1 cellular context compared by ENCODE assay signal in genomic region chr1:6127587-6128163, GRCh38.
A peak's percentile ranks its signal among the peaks of the same experiment; 100 is the strongest.
TF ChIP-seq lines count a peak whose summit lies in the region.

No MANE protein-coding gene starts in this region.

TF ChIP-seq in K562, 482 proteins besides CTCF, POLR2A, EP300 and RAD21 (continued from another document and continues in another):
- no peak for TF ChIP-seq ZNF592 (IDR thresholded peaks at IDR 0.05)
- TF ChIP-seq SPI1 (IDR thresholded peaks at IDR 0.05; ENCODE audit: borderline replicate concordance, low read depth, low read length) = no peak
- no peak for TF ChIP-seq BACH1 (tag; IDR thresholded peaks at IDR 0.05)
- no peak for TF ChIP-seq ZNF639 (CRISPR knock-in tag; conservative IDR thresholded peaks at IDR 0.05 in 1 of 2, IDR thresholded peaks at IDR 0.05 in 1 of 2)
- no peak for TF ChIP-seq MIER1 (IDR thresholded peaks at IDR 0.05; ENCODE audit: low read depth)
- no peak for TF ChIP-seq U2AF1 (optimal IDR thresholded peaks at IDR 0.05; ENCODE audit: low read depth, low read length)
- TF ChIP-seq ZNF239 (CRISPR knock-in tag; IDR thresholded peaks at IDR 0.05) = no peak
- no peak for TF ChIP-seq SNAPC5 (CRISPR knock-in tag; IDR thresholded peaks at IDR 0.05)
- TF ChIP-seq TEAD2 (tag; IDR thresholded peaks at IDR 0.05) = no peak
- TF ChIP-seq MAFK (IDR thresholded peaks at IDR 0.05; ENCODE audit: low read length) = no peak
- TF ChIP-seq MEF2A (IDR thresholded peaks at IDR 0.05; ENCODE audit: control insufficient read depth, low read depth, low read length) = no peak
- no peak for TF ChIP-seq SREBF2 (CRISPR knock-in tag; IDR thresholded peaks at IDR 0.05)
- TF ChIP-seq ZNF311 (CRISPR knock-in tag; IDR thresholded peaks at IDR 0.05) = no peak
- no peak for TF ChIP-seq POLR3A (IDR thresholded peaks at IDR 0.05; ENCODE audit: borderline replicate concordance, extremely low read depth, insufficient read depth, insufficient read length)
- TF ChIP-seq ZKSCAN1 (IDR thresholded peaks at IDR 0.05; ENCODE audit: low read depth, low read length) = no peak
- no peak for TF ChIP-seq NR0B1 (IDR thresholded peaks at IDR 0.05; ENCODE audit: partially characterized antibody)
- TF ChIP-seq ZNF512 (tag; IDR thresholded peaks at IDR 0.05) = no peak
- no peak for TF ChIP-seq TAL1 (IDR thresholded peaks at IDR 0.05)
- no peak for TF ChIP-seq ZC3H11A (IDR thresholded peaks at IDR 0.05; ENCODE audit: low read depth, low read length)
- peak; percentile 46 for TF ChIP-seq RBBP5 (IDR thresholded peaks at IDR 0.05; ENCODE audit: borderline replicate concordance, insufficient read depth, low read length, poor library complexity, severe bottlenecking)
- no peak for TF ChIP-seq SMAD4 (CRISPR knock-in tag; conservative IDR thresholded peaks at IDR 0.05)
- peak; percentile 86; the same call in 1 of the 2 replicates for TF ChIP-seq MXI1 (IDR thresholded peaks at IDR 0.05; ENCODE audit: low read depth, low read length)
- no peak for TF ChIP-seq ZNF444 (CRISPR knock-in tag; IDR thresholded peaks at IDR 0.05)
- TF ChIP-seq ZNF398 (CRISPR knock-in tag; IDR thresholded peaks at IDR 0.05) = no peak
- no peak for TF ChIP-seq CEBPB (tag; IDR thresholded peaks at IDR 0.05)
- no peak for TF ChIP-seq ZEB2 (IDR thresholded peaks at IDR 0.05)
- no peak for TF ChIP-seq XRCC3 (IDR thresholded peaks at IDR 0.05)
- TF ChIP-seq MAX (CRISPR knock-in tag; IDR thresholded peaks at IDR 0.05) = peak; percentile 99
- no peak for TF ChIP-seq SLC30A9 (CRISPR knock-in tag; IDR thresholded peaks at IDR 0.05)
- TF ChIP-seq TOE1 (IDR thresholded peaks at IDR 0.05; ENCODE audit: borderline replicate concordance) = peak; percentile 42; the same call in 1 of the 2 replicates
- TF ChIP-seq TOE1 (CRISPR knock-in tag; IDR thresholded peaks at IDR 0.05; ENCODE audit: borderline replicate concordance, low read depth) = peak; percentile 80; the same call in 1 of the 2 replicates
- no peak for TF ChIP-seq NFATC3 (IDR thresholded peaks at IDR 0.05)
- TF ChIP-seq FOXP1 (CRISPR knock-in tag; IDR thresholded peaks at IDR 0.05) = peak; percentile 79; the same call in 1 of the 2 replicates
- TF ChIP-seq LCOR (CRISPR knock-in tag; IDR thresholded peaks at IDR 0.05) = peak; percentile 95
- TF ChIP-seq ZNF766 (CRISPR knock-in tag; conservative IDR thresholded peaks at IDR 0.05) = no peak
- TF ChIP-seq HNRNPLL (IDR thresholded peaks at IDR 0.05; ENCODE audit: low read depth, low read length, poor library complexity, severe bottlenecking) = no peak
- peak; percentile 79 for TF ChIP-seq ARID4B (CRISPR knock-in tag; IDR thresholded peaks at IDR 0.05)
- no peak for TF ChIP-seq PURB (CRISPR knock-in tag; IDR thresholded peaks at IDR 0.05; ENCODE audit: low read depth)
- no peak for TF ChIP-seq GATA2 (CRISPR knock-in tag; IDR thresholded peaks at IDR 0.05)
- no peak for TF ChIP-seq HNRNPL (IDR thresholded peaks at IDR 0.05; ENCODE audit: low read depth, low read length)
